In genomic region chr2:134933732-134934131, GRCh38 we compare ENCODE assay signal across 14 cellular contexts.
"Had no signal": no experiment of that assay in that cellular context is flagged by ENCODE, and none has a peak within 500 bp of the region (broad histone marks: within the 10 kb centered on the region; RNA-seq: fewer than 3 reads in every experiment).

No MANE protein-coding gene starts in this region.

- H3K9me3 ChIP-seq: right atrium auricular region, tibial nerve, vagina had no signal

- H3K27me3 ChIP-seq: right atrium auricular region, tibial nerve, vagina had no signal

- H3K27ac ChIP-seq: right atrium auricular region, tibial nerve, vagina had no signal

- H3K9me3 Mint-ChIP-seq: activated CD4-positive, alpha-beta memory T cell treated with anti-CD3 and anti-CD28 coated beads for 36 hours; activated naive CD4-positive, alpha-beta T cell treated with anti-CD3 and anti-CD28 coated beads, Interleukin-2, amount 10 ng/mL, durations not matched to agents 7 days and 5 days; activated T-helper 1 cell treated with anti-CD3 and anti-CD28 coated beads, Interleukin-12 subunit alpha, Interleukin-12 subunit beta, Interleukin-2, Interleukin-4 antibody, amounts not matched to agents 30 ng/mL and 10 ng/mL and 1 ng/mL, durations not matched to agents 14 hours and 24 hours and 36 hours; brain; endodermal cell had no signal

- H3K27me3 Mint-ChIP-seq: activated CD4-positive, alpha-beta memory T cell treated with anti-CD3 and anti-CD28 coated beads for 36 hours; activated naive CD4-positive, alpha-beta T cell treated with anti-CD3 and anti-CD28 coated beads, Interleukin-2, amount 10 ng/mL, durations not matched to agents 7 days and 5 days; brain had no signal

- H3K4me3 ChIP-seq: right atrium auricular region, tibial nerve, vagina had no signal

- DNase-seq: activated CD4-positive, alpha-beta memory T cell treated with anti-CD3 and anti-CD28 coated beads for 36 hours; activated CD4-positive, CD25-positive, alpha-beta regulatory T cell treated with anti-CD3 and anti-CD28 coated beads, Interleukin-2, amount 50 U/mL, for 72 hours; activated naive CD4-positive, alpha-beta T cell treated with anti-CD3 and anti-CD28 coated beads, Interleukin-2, amount 10 ng/mL, durations not matched to agents 7 days and 5 days; amniotic stem cell; dermis blood vessel endothelial cell; endodermal cell; erythroblast; kidney; left ventricle myocardium superior had no signal

- H3K4me3 Mint-ChIP-seq: activated CD4-positive, alpha-beta memory T cell treated with anti-CD3 and anti-CD28 coated beads for 36 hours; activated naive CD4-positive, alpha-beta T cell treated with anti-CD3 and anti-CD28 coated beads, Interleukin-2, amount 10 ng/mL, durations not matched to agents 7 days and 5 days; activated T-helper 1 cell treated with anti-CD3 and anti-CD28 coated beads, Interleukin-12 subunit alpha, Interleukin-12 subunit beta, Interleukin-2, Interleukin-4 antibody, amounts not matched to agents 30 ng/mL and 10 ng/mL and 1 ng/mL, durations not matched to agents 14 hours and 24 hours and 36 hours; brain; endodermal cell had no signal

- H3K27ac Mint-ChIP-seq: activated CD4-positive, alpha-beta memory T cell treated with anti-CD3 and anti-CD28 coated beads for 36 hours; activated naive CD4-positive, alpha-beta T cell treated with anti-CD3 and anti-CD28 coated beads, Interleukin-2, amount 10 ng/mL, durations not matched to agents 7 days and 5 days; activated T-helper 1 cell treated with anti-CD3 and anti-CD28 coated beads, Interleukin-12 subunit alpha, Interleukin-12 subunit beta, Interleukin-2, Interleukin-4 antibody, amounts not matched to agents 30 ng/mL and 10 ng/mL and 1 ng/mL, durations not matched to agents 14 hours and 24 hours and 36 hours had no signal
